Comparison of ENCODE assay signal across 13 cellular contexts in genomic region chr14:75476274-75476995, GRCh38. TPM values are rescaled to one million over a fixed set of nuclear protein-coding genes. Genes with fewer than 3 reads are reported as not detected.
DNase-seq lines count a peak whose midpoint lies in the region; ATAC-seq and TF ChIP-seq lines count a peak whose summit lies in the region.
"Had no signal": no experiment of that assay in that cellular context is flagged by ENCODE, and none has a peak within 500 bp of the region (broad histone marks: within the 10 kb centered on the region; RNA-seq: fewer than 3 reads in every experiment).

No MANE protein-coding gene starts in this region.

- H3K9me3 ChIP-seq in gastroesophageal sphincter (no peaks in the 10 kb centered on the region), psoas muscle (no peaks in the 10 kb centered on the region)

- TF ChIP-seq CTCF in gastroesophageal sphincter (IDR thresholded peaks at IDR 0.05) (peak in 1 of 4 experiments; percentile 13), psoas muscle (IDR thresholded peaks at IDR 0.05) (no peak)

- intact Hi-C loops in psoas muscle (cut with DNase I), result no loop called here

- peaks cover 0 to 39% of the 10 kb centered on the region in 2 donors for H3K36me3 ChIP-seq in gastroesophageal sphincter
- peaks cover 9 to 53% of the 10 kb centered on the region in 2 donors for H3K36me3 ChIP-seq in psoas muscle (ENCODE audit: insufficient read depth in 1 of 2, low read depth in 1 of 2)

- H3K27ac ChIP-seq in gastroesophageal sphincter, result peak overlapping the region in 3 of 4 donors; percentile 0 to 32 (median 8)
- H3K27ac ChIP-seq in psoas muscle, result no peak overlapping the region

- H3K4me3 ChIP-seq in gastroesophageal sphincter (no peak overlapping the region), psoas muscle (no peak overlapping the region)

- WGBS in gastroesophageal sphincter (ENCODE audit: low coverage in 1 of 2), 2 donors, result 42 to 73% methylated on average over 7 to 9 of the region's 11 CpGs
- WGBS in psoas muscle, 3 donors, result 63 to 68% (median 63%) methylated on average over 11 of the region's 11 CpGs

- no peaks in the 10 kb centered on the region for H3K27me3 ChIP-seq in gastroesophageal sphincter
- no peaks in the 10 kb centered on the region for H3K27me3 ChIP-seq in psoas muscle (ENCODE audit: insufficient read depth in 3 of 3, low read length in 2 of 3)

- TF ChIP-seq RAD21 in Ishikawa (IDR thresholded peaks at IDR 0.05; ENCODE audit: low read depth), result no peak

- peak; percentile 74 for ATAC-seq in gastroesophageal sphincter
- peak; percentile 17 to 64 (median 52) for ATAC-seq in psoas muscle
- ATAC-seq in GM21360 (IDR thresholded peaks at IDR 0.05; ENCODE audit: unreplicated experiment), result no peak
- ATAC-seq: Panc1; stimulated activated naive CD8-positive, alpha-beta T cell treated with anti-CD3 and anti-CD28 coated beads, Interleukin-15, amount 100 ng/mL, for 72 hours had no signal

- DNase-seq in NCI-H69 (lab: John Stamatoyannopoulos, UW) (peak; percentile 86), psoas muscle (no peak), activated T-cell treated with anti-CD3 and anti-CD28 coated beads for 4 hours (no peak), NCI-H1694 (lab: John Stamatoyannopoulos, UW) (no peak), NCI-H1105 treated with DMSO at 0.1 percent for 48 hours (lab: John Stamatoyannopoulos, UW) (no peak)
- DNase-seq: activated CD8-positive, alpha-beta memory T cell treated with anti-CD3 and anti-CD28 coated beads for 24 hours; stimulated activated naive CD8-positive, alpha-beta T cell treated with anti-CD3 and anti-CD28 coated beads, Interleukin-15, amount 100 ng/mL, for 72 hours had no signal

- no peak for TF ChIP-seq POLR2A in gastroesophageal sphincter (IDR thresholded peaks at IDR 0.05)

- H3K4me1 ChIP-seq in gastroesophageal sphincter (peaks cover 0 to 23% (median 0%) of the 10 kb centered on the region in 3 donors), psoas muscle (no peaks in the 10 kb centered on the region)

- TF ChIP-seq EP300 in Ishikawa (IDR thresholded peaks at IDR 0.05; ENCODE audit: borderline replicate concordance) (peak; percentile 75; the same call in 1 of the 2 replicates), gastroesophageal sphincter (IDR thresholded peaks at IDR 0.05) (no peak)

TF ChIP-seq in Ishikawa, 13 proteins besides CTCF, POLR2A, EP300 and RAD21:
- TF ChIP-seq CEBPB (IDR thresholded peaks at IDR 0.05) (peak; percentile 78), REST (IDR thresholded peaks at IDR 0.05; ENCODE audit: low read depth) (no peak), NFIC (IDR thresholded peaks at IDR 0.05) (peak; percentile 72), ZBTB7A (IDR thresholded peaks at IDR 0.05; ENCODE audit: low read depth) (no peak), YY1 (IDR thresholded peaks at IDR 0.05; ENCODE audit: low read depth) (no peak), TAF1 (IDR thresholded peaks at IDR 0.05; ENCODE audit: low read depth) (no peak), MAX (IDR thresholded peaks at IDR 0.05) (peak; percentile 91), FOXM1 (IDR thresholded peaks at IDR 0.05; ENCODE audit: borderline replicate concordance, low read depth) (peak; percentile 53; the same call in 1 of the 2 replicates), TCF12 (IDR thresholded peaks at IDR 0.05; ENCODE audit: low read depth) (peak; percentile 94), USF1 (IDR thresholded peaks at IDR 0.05) (peak; percentile 87), CREB1 (IDR thresholded peaks at IDR 0.05; ENCODE audit: low read depth) (no peak), TEAD4 (IDR thresholded peaks at IDR 0.05) (peak; percentile 84)

RNA-seq across cellular contexts. Expression of gene BATF, which starts 45.8 kb away (rescaled TPM):
- 10 to 100 TPM in 1 of 4 donors, 1 to 10 TPM in 3; 2.6 to 16.8 (median 3.2) TPM for total RNA-seq in gastroesophageal sphincter
- total RNA-seq in psoas muscle, result under 1 TPM in 3 of 4 donors, not detected in 1; 0.58 to 0.77 (median 0.76) TPM
- polyA plus RNA-seq in psoas muscle, result under 1 TPM; 0.29 to 0.86 (median 0.70) TPM
- total RNA-seq: astrocyte, epithelial cell of proximal tubule had no signal

RNA-seq across cellular contexts. Expression of gene JDP2, which starts 48.6 kb away (rescaled TPM):
- total RNA-seq in gastroesophageal sphincter (10 to 100 TPM; 55.6 to 90.0 (median 70.8) TPM), psoas muscle (10 to 100 TPM; 11.0 to 49.6 (median 30.8) TPM)
- polyA plus RNA-seq in psoas muscle, result 10 to 100 TPM; 13.2 to 73.2 (median 49.9) TPM
